Comparison of ENCODE assay signal across 10 cellular contexts in genomic region chr12:79451988-79452387, GRCh38.
DNase-seq lines count a peak whose midpoint lies in the region; ATAC-seq, FAIRE-seq and TF ChIP-seq lines count a peak whose summit lies in the region.
"Had no signal": no experiment of that assay in that cellular context is flagged by ENCODE, and none has a peak within 500 bp of the region (broad histone marks: within the 10 kb centered on the region; RNA-seq: fewer than 3 reads in every experiment).

No MANE protein-coding gene starts in this region.

- H3K9me3 ChIP-seq in mesodermal cell (ENCODE audit: control insufficient read depth, low read length) (no peaks in the 10 kb centered on the region), vagina (no peaks in the 10 kb centered on the region)

- peaks cover 18% of the 10 kb centered on the region for H3K4me1 ChIP-seq in mesodermal cell (ENCODE audit: control insufficient read depth, insufficient read depth, low read length, poor library complexity, severe bottlenecking)
- H3K4me1 ChIP-seq in vagina: peaks cover 42% of the 10 kb centered on the region

- intact Hi-C loops in vagina (cut with DNase I): no loop called here

- TF ChIP-seq CTCF in vagina (IDR thresholded peaks at IDR 0.05): no peak

- no peak for ATAC-seq in HG03442 (IDR thresholded peaks at IDR 0.05; ENCODE audit: unreplicated experiment)
- ATAC-seq: activated CD4-positive, alpha-beta T cell treated with anti-CD3 and anti-CD28 coated beads for 36 hours had no signal

- H3K36me3 ChIP-seq in mesodermal cell (ENCODE audit: control insufficient read depth, insufficient read depth, low read length): peaks cover 3% of the 10 kb centered on the region
- no peaks in the 10 kb centered on the region for H3K36me3 ChIP-seq in vagina

- no peaks in the 10 kb centered on the region for H3K27me3 ChIP-seq in vagina

- DNase-seq in NCI-H345 (lab: John Stamatoyannopoulos, UW) (peak; percentile 14), NCI-H345 treated with DMSO at 0.1 percent for 48 hours (lab: John Stamatoyannopoulos, UW; ENCODE audit: unreplicated experiment) (no peak), vagina (ENCODE audit: extremely low spot score in 2 of 2) (no peak), GM19238 (ENCODE audit: insufficient read length, low spot score) (no peak), OCI-M2 (lab: John Stamatoyannopoulos, UW; ENCODE audit: unreplicated experiment) (no peak)
- DNase-seq: activated CD4-positive, alpha-beta T cell treated with anti-CD3 and anti-CD28 coated beads for 36 hours; AML-193 had no signal

- 79 to 93% methylated on average over 5 to 6 of the region's 6 CpGs for WGBS in mesodermal cell (ENCODE audit: insufficient coverage in 2 of 2), 2 experiments

- H3K27ac ChIP-seq in mesodermal cell (ENCODE audit: low read depth, low read length, severe bottlenecking) (peak overlapping the region; percentile 24), vagina (peak overlapping the region; percentile 68)

- peak; percentile 97 for FAIRE-seq in endometrium (lab: Jason Lieb, UNC)

- H3K4me3 ChIP-seq in mesodermal cell (ENCODE audit: extremely low read depth, insufficient read depth, low read length, poor library complexity, severe bottlenecking) (no peak overlapping the region), vagina (no peak overlapping the region)

- no peak for TF ChIP-seq POLR2A in vagina (IDR thresholded peaks at IDR 0.05)
